8 cellular contexts compared by ENCODE assay signal in genomic region chr1:222712253-222713090, GRCh38. TPM values are rescaled to one million over a fixed set of nuclear protein-coding genes. Genes with fewer than 3 reads are reported as not detected.
DNase-seq lines count a peak whose midpoint lies in the region; ATAC-seq and TF ChIP-seq lines count a peak whose summit lies in the region.

Gene AIDA, minus strand, starts transcription at chr1:222712491. Its CDS starts 174 bp downstream, at chr1:222712317.
A gene with protein sequence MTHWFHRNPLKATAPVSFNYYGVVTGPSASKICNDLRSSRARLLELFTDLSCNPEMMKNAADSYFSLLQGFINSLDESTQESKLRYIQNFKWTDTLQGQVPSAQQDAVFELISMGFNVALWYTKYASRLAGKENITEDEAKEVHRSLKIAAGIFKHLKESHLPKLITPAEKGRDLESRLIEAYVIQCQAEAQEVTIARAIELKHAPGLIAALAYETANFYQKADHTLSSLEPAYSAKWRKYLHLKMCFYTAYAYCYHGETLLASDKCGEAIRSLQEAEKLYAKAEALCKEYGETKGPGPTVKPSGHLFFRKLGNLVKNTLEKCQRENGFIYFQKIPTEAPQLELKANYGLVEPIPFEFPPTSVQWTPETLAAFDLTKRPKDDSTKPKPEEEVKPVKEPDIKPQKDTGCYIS (plus strand): TSS chr1:222712564. CDS start chr1:222715700, 3,136 bp downstream.

- peaks cover 28% of the 10 kb centered on the region for H3K36me3 Mint-ChIP-seq in T-cell

- H3K4me3 ChIP-seq in upper lobe of left lung = peak within 1 kb of the TSS; percentile 80 to 93 (median 84)

- H3K27ac Mint-ChIP-seq in T-cell = peak within 1 kb of the TSS; percentile 99 to 100

- peak; percentile 95 for DNase-seq in GM13976 (ENCODE audit: low spot score)
- DNase-seq in NCI-H146 (lab: John Stamatoyannopoulos, UW) = peak; percentile 88
- DNase-seq in T-cell = peak; percentile 82 to 98 (median 94)
- DNase-seq in cardiac septum (ENCODE audit: low spot score) = peak; percentile 98
- DNase-seq in posterior vena cava (ENCODE audit: low spot score) = peak; percentile 99
- peak; percentile 94 to 100 for DNase-seq in upper lobe of left lung

- peak in 1 of 4 donors; percentile 21 for TF ChIP-seq EP300 in upper lobe of left lung (IDR thresholded peaks at IDR 0.05)

- in situ Hi-C loops in GM13976 (cut with MboI; ENCODE audit: low sequenced_read_pairs, unreplicated experiment) = no loop called here

- ATAC-seq in HG02870 (IDR thresholded peaks at IDR 0.05; ENCODE audit: unreplicated experiment) (peak; percentile 77), T-cell (replicated peaks in 1 of 4) (peak; percentile 77 to 82 (median 78)), upper lobe of left lung (ENCODE audit: low FRiP score in 2 of 2) (peak; percentile 96 to 98)

- CTCF ChIA-PET in T-cell (lab: Charles Lee) = interaction anchor here (0.8 to 2.6 kb wide), 6 partner anchors 58 to 377 kb away, joined by 3 to 17 read pairs (median 8); partner anchors contain the start of gene TAF1A (in 1 of the 2)

- 2 to 6% (median 3%) methylated on average over 51 to 54 of the region's 62 CpGs for WGBS in adipose tissue, 3 donors
- 0% methylated on average over 16 to 27 of the region's 62 CpGs for WGBS in upper lobe of left lung, 2 donors

- POLR2A ChIA-PET in T-cell (lab: Charles Lee) = interaction anchor here (0.5 to 1.9 kb wide), 7 partner anchors 48 to 1008 kb away, joined by 3 to 9 read pairs (median 5); partner anchors contain the start of gene TAF1A (in 1 of the 2)

- H3K36me3 ChIP-seq in upper lobe of left lung = peaks cover 7 to 26% (median 13%) of the 10 kb centered on the region in 4 donors

- no peaks in the 10 kb centered on the region for H3K9me3 Mint-ChIP-seq in T-cell

- H3K27me3 ChIP-seq in upper lobe of left lung = no peaks in the 10 kb centered on the region

- intact Hi-C loops in cardiac septum (cut with DNase I) (loop anchor here (1.0 to 5.0 kb wide), 2 partner anchors 68 to 970 kb away; partner anchors contain the start of gene DUSP10), posterior vena cava (cut with DNase I) (no loop called here)

- H3K4me1 Mint-ChIP-seq in T-cell = peaks cover 59 to 62% (median 61%) of the 10 kb centered on the region in 3 donors

- peak within 1 kb of the TSS; percentile 93 to 99 (median 96) for H3K4me3 Mint-ChIP-seq in T-cell

- no peak for TF ChIP-seq CTCF in GM13976 (IDR thresholded peaks at IDR 0.05; ENCODE audit: borderline replicate concordance, control extremely low read depth, extremely low read depth, insufficient read depth, missing control alignments)
- TF ChIP-seq CTCF in upper lobe of left lung (IDR thresholded peaks at IDR 0.05) = peak in 1 of 6 experiments; percentile 6

- H3K4me1 ChIP-seq in upper lobe of left lung = peaks cover 20 to 42% (median 32%) of the 10 kb centered on the region in 4 donors

- peaks cover 0 to 2% (median 0%) of the 10 kb centered on the region in 4 donors for H3K9me3 ChIP-seq in upper lobe of left lung

- H3K27ac ChIP-seq in adipose tissue (ENCODE audit: low read depth, low read length) = peak within 1 kb of the TSS; percentile 88
- H3K27ac ChIP-seq in upper lobe of left lung = peak within 1 kb of the TSS; percentile 96 to 99 (median 98)

- H3K27me3 Mint-ChIP-seq in T-cell = no peaks in the 10 kb centered on the region

- peak in 3 of 4 donors; percentile 10 to 75 (median 64) for TF ChIP-seq POLR2A in upper lobe of left lung (IDR thresholded peaks at IDR 0.05)

RNA-seq across cellular contexts. Expression of gene AIDA, which starts in this region (rescaled TPM):
- total RNA-seq in T-cell (10 to 100 TPM; 43.4 to 59.4 (median 52.7) TPM), cardiac septum (50.5 TPM), posterior vena cava (100 to 1,000 TPM; 106 to 136 TPM), upper lobe of left lung (100 to 1,000 TPM in 1 of 6 donors, 10 to 100 TPM in 5; 29.1 to 104 (median 65.0) TPM)
- 100 to 1,000 TPM in 1 of 3 donors, 10 to 100 TPM in 2; 22.9 to 121 (median 58.0) TPM for polyA plus RNA-seq in adipose tissue

RNA-seq across cellular contexts. Expression of the second gene that starts in this region (rescaled TPM):
- total RNA-seq in T-cell (10 to 100 TPM; 45.3 to 53.9 (median 52.0) TPM), cardiac septum (33.0 TPM), posterior vena cava (10 to 100 TPM; 33.3 to 34.7 TPM), upper lobe of left lung (10 to 100 TPM; 21.0 to 74.0 (median 41.2) TPM)
- 10 to 100 TPM in 1 of 3 donors, 1 to 10 TPM in 2; 6.4 to 15.3 (median 8.1) TPM for polyA plus RNA-seq in adipose tissue

Comparison
In these comparisons a context has a peak if more than half of its experiments do, and no peak if none do; other contexts are left out.
1. Peak in every context shown above with its lines: DNase-seq, ATAC-seq, H3K4me3 ChIP-seq and H3K27ac ChIP-seq.